Comparison of ENCODE assay signal across 17 cellular contexts in genomic region chr15:57566840-57567239, GRCh38. TPM values are rescaled to one million over a fixed set of nuclear protein-coding genes. Genes with fewer than 3 reads are reported as not detected.
DNase-seq lines count a peak whose midpoint lies in the region; ATAC-seq and TF ChIP-seq lines count a peak whose summit lies in the region.
"Had no signal": no experiment of that assay in that cellular context is flagged by ENCODE, and none has a peak within 500 bp of the region (broad histone marks: within the 10 kb centered on the region; RNA-seq: fewer than 3 reads in every experiment).

No MANE protein-coding gene starts in this region.

- TF ChIP-seq POLR2A in esophagus muscularis mucosa (IDR thresholded peaks at IDR 0.05; ENCODE audit: low read depth): no peak

- H3K4me1 ChIP-seq in esophagus muscularis mucosa: peaks cover 13 to 18% (median 14%) of the 10 kb centered on the region in 4 donors
- H3K4me1 ChIP-seq: tibial nerve had no signal

- no peak overlapping the region for H3K4me3 ChIP-seq in MG63
- no peak overlapping the region for H3K4me3 ChIP-seq in fibroblast of pulmonary artery (replicated peaks; ENCODE audit: low read depth, low read length)
- no peak overlapping the region for H3K4me3 ChIP-seq in esophagus muscularis mucosa
- H3K4me3 ChIP-seq: skin epidermis, tibial nerve had no signal

- H3K9me3 Mint-ChIP-seq in natural killer cell treated with Interleukin-12 subunit alpha and Interleukin-12 subunit beta and Interleukin-15 and Interleukin-18, amount 100 ng/mL, for 72 hours: no peaks in the 10 kb centered on the region
- H3K9me3 Mint-ChIP-seq: activated naive CD4-positive, alpha-beta T cell treated with anti-CD3 and anti-CD28 coated beads, Interleukin-2, amount 10 ng/mL, durations not matched to agents 7 days and 5 days had no signal

- H3K27ac Mint-ChIP-seq in natural killer cell treated with Interleukin-12 subunit alpha and Interleukin-12 subunit beta and Interleukin-15 and Interleukin-18, amount 100 ng/mL, for 72 hours: no peak overlapping the region
- H3K27ac Mint-ChIP-seq: activated naive CD4-positive, alpha-beta T cell treated with anti-CD3 and anti-CD28 coated beads, Interleukin-2, amount 10 ng/mL, durations not matched to agents 7 days and 5 days had no signal

- H3K9me3 ChIP-seq in MG63 (no peaks in the 10 kb centered on the region), esophagus muscularis mucosa (no peaks in the 10 kb centered on the region)
- H3K9me3 ChIP-seq: tibial nerve had no signal

- TF ChIP-seq CTCF in fibroblast of pulmonary artery (IDR thresholded peaks at IDR 0.05; ENCODE audit: low read length, missing control alignments): no peak
- TF ChIP-seq CTCF in esophagus muscularis mucosa (IDR thresholded peaks at IDR 0.05): no peak

- intact Hi-C loops in esophagus muscularis mucosa (cut with DNase I): no loop called here

- peak; percentile 24 for DNase-seq in AG08395 (ENCODE audit: low spot score)
- DNase-seq in MG63: peak; percentile 70
- DNase-seq in fibroblast of pulmonary artery (ENCODE audit: low read depth): peak; percentile 16
- DNase-seq in mesenteric fat pad (ENCODE audit: low spot score): peak; percentile 18
- no peak for DNase-seq in esophagus muscularis mucosa (ENCODE audit: extremely low spot score)
- DNase-seq in natural killer cell treated with Interleukin-12 subunit alpha and Interleukin-12 subunit beta and Interleukin-15 and Interleukin-18, amount 100 ng/mL, for 72 hours (ENCODE audit: low spot score): no peak
- DNase-seq in C1 segment of cervical spinal cord (lab: John Stamatoyannopoulos, UW): no peak
- DNase-seq: ACHN; activated CD4-positive, alpha-beta T cell treated with anti-CD3 and anti-CD28 coated beads for 48 hours; activated naive CD4-positive, alpha-beta T cell treated with anti-CD3 and anti-CD28 coated beads, Interleukin-2, amount 10 ng/mL, durations not matched to agents 7 days and 5 days; effector CD4-positive, alpha-beta T cell; NCI-H1092 treated with DMSO at 0.1 percent for 48 hours; nucleus accumbens; SIG-M5 had no signal

- H3K36me3 ChIP-seq in MG63 (no peaks in the 10 kb centered on the region), esophagus muscularis mucosa (no peaks in the 10 kb centered on the region)
- H3K36me3 ChIP-seq: tibial nerve had no signal

- no peak overlapping the region for H3K4me3 Mint-ChIP-seq in natural killer cell treated with Interleukin-12 subunit alpha and Interleukin-12 subunit beta and Interleukin-15 and Interleukin-18, amount 100 ng/mL, for 72 hours
- H3K4me3 Mint-ChIP-seq: activated naive CD4-positive, alpha-beta T cell treated with anti-CD3 and anti-CD28 coated beads, Interleukin-2, amount 10 ng/mL, durations not matched to agents 7 days and 5 days had no signal

- H3K4me1 Mint-ChIP-seq in natural killer cell treated with Interleukin-12 subunit alpha and Interleukin-12 subunit beta and Interleukin-15 and Interleukin-18, amount 100 ng/mL, for 72 hours (ENCODE audit: low read depth in 2 of 2): peaks cover 5% of the 10 kb centered on the region in 2 donors

- peaks cover 35 to 49% of the 10 kb centered on the region in 2 donors for H3K27me3 Mint-ChIP-seq in natural killer cell treated with Interleukin-12 subunit alpha and Interleukin-12 subunit beta and Interleukin-15 and Interleukin-18, amount 100 ng/mL, for 72 hours

- no peak overlapping the region for H3K27ac ChIP-seq in esophagus muscularis mucosa (replicated peaks in 1 of 4)
- H3K27ac ChIP-seq: skin epidermis, tibial nerve had no signal

- no peak for ATAC-seq in GM18907 (IDR thresholded peaks at IDR 0.05; ENCODE audit: unreplicated experiment)
- ATAC-seq in natural killer cell treated with Interleukin-12 subunit alpha and Interleukin-12 subunit beta and Interleukin-15 and Interleukin-18, amount 100 ng/mL, for 72 hours: no peak

- H3K27me3 ChIP-seq in MG63: no peaks in the 10 kb centered on the region
- H3K27me3 ChIP-seq in esophagus muscularis mucosa: no peaks in the 10 kb centered on the region
- H3K27me3 ChIP-seq: tibial nerve had no signal

- TF ChIP-seq EP300 in esophagus muscularis mucosa (IDR thresholded peaks at IDR 0.05): no peak

- 37% methylated on average over 4 of the region's 4 CpGs for WGBS in esophagus muscularis mucosa

- H3K36me3 Mint-ChIP-seq in natural killer cell treated with Interleukin-12 subunit alpha and Interleukin-12 subunit beta and Interleukin-15 and Interleukin-18, amount 100 ng/mL, for 72 hours: no peaks in the 10 kb centered on the region
- H3K36me3 Mint-ChIP-seq: activated naive CD4-positive, alpha-beta T cell treated with anti-CD3 and anti-CD28 coated beads, Interleukin-2, amount 10 ng/mL, durations not matched to agents 7 days and 5 days had no signal

RNA-seq across cellular contexts. Expression of gene MYZAP, which starts 24.9 kb away (rescaled TPM):
- 0.69 TPM in 1 of 2 replicates, not detected in the other for total RNA-seq in MG63 (2014; rRNA removed; shearing (Covaris generic); ENCODE audit: low replicate concordance)
- total RNA-seq in mesenteric fat pad (65.5 TPM), esophagus muscularis mucosa (100 to 1,000 TPM; 192 to 274 (median 234) TPM)
- not detected for total RNA-seq in natural killer cell treated with Interleukin-12 subunit alpha and Interleukin-12 subunit beta and Interleukin-15 and Interleukin-18, amount 100 ng/mL, for 72 hours

Comparison
In these comparisons a context has a peak if more than half of its experiments do, and no peak if none do; other contexts are left out.
1. DNase-seq: peak in AG08395 (single experiment), MG63 (single experiment), fibroblast of pulmonary artery (single experiment) and mesenteric fat pad (single experiment); none in esophagus muscularis mucosa (single experiment), natural killer cell treated with Interleukin-12 subunit alpha and Interleukin-12 subunit beta and Interleukin-15 and Interleukin-18, amount 100 ng/mL, for 72 hours (single experiment) and C1 segment of cervical spinal cord (0 of 14).
2. RNA of gene MYZAP, which starts 24.9 kb away (total RNA-seq): 192 to 274 TPM in esophagus muscularis mucosa and 65.5 TPM in mesenteric fat pad (single experiment); 0.69 TPM in MG63 and not detected in natural killer cell treated with Interleukin-12 subunit alpha and Interleukin-12 subunit beta and Interleukin-15 and Interleukin-18, amount 100 ng/mL, for 72 hours; every median in the first group is over 10 times any median in the second.